8 cellular contexts compared by ENCODE assay signal in genomic region chr20:2102585-2103453, GRCh38. TPM values are rescaled to one million over a fixed set of nuclear protein-coding genes. Genes with fewer than 3 reads are reported as not detected.
DNase-seq lines count a peak whose midpoint lies in the region; ATAC-seq lines count a peak whose summit lies in the region.

No MANE protein-coding gene starts in this region.

- ATAC-seq in GM19351 (IDR thresholded peaks at IDR 0.05; ENCODE audit: unreplicated experiment) (peak; percentile 48), HG03469 (IDR thresholded peaks at IDR 0.05; ENCODE audit: unreplicated experiment) (peak; percentile 33)
- peak; percentile 66 for ATAC-seq in effector memory CD8-positive, alpha-beta T cell (replicated peaks)

- peak overlapping the region; percentile 88 to 90 for H3K4me3 Mint-ChIP-seq in effector memory CD8-positive, alpha-beta T cell

- no peaks in the 10 kb centered on the region for H3K27me3 Mint-ChIP-seq in effector memory CD8-positive, alpha-beta T cell

- DNase-seq in CD1c-positive myeloid dendritic cell (ENCODE audit: extremely low spot score), result peak; percentile 91
- DNase-seq in NCI-H774 (lab: John Stamatoyannopoulos, UW), result peak; percentile 84
- peak; percentile 68 to 70 for DNase-seq in activated CD8-positive, alpha-beta memory T cell treated with anti-CD3 and anti-CD28 coated beads for 4 hours (ENCODE audit: low read depth in 2 of 2)
- peak; percentile 81 to 87 (median 82) for DNase-seq in effector memory CD8-positive, alpha-beta T cell
- DNase-seq in mesenteric fat pad (ENCODE audit: low spot score), result peak; percentile 93
- DNase-seq in stimulated activated CD8-positive, alpha-beta memory T cell treated with anti-CD3 and anti-CD28 coated beads, Interleukin-15, amount 100 ng/mL, for 1 hour (ENCODE audit: low read depth), result peak; percentile 68

- H3K36me3 Mint-ChIP-seq in effector memory CD8-positive, alpha-beta T cell (ENCODE audit: insufficient read depth), result peaks cover 27% of the 10 kb centered on the region

- peak overlapping the region; percentile 99 to 100 for H3K27ac Mint-ChIP-seq in effector memory CD8-positive, alpha-beta T cell

- peaks cover 44 to 45% of the 10 kb centered on the region in 2 donors for H3K4me1 Mint-ChIP-seq in effector memory CD8-positive, alpha-beta T cell (ENCODE audit: low read depth in 2 of 2)

- H3K9me3 Mint-ChIP-seq in effector memory CD8-positive, alpha-beta T cell, result no peaks in the 10 kb centered on the region

RNA-seq across cellular contexts. Expression of gene STK35, which starts 1.2 kb away (rescaled TPM):
- total RNA-seq in mesenteric fat pad, result 22.0 TPM

Comparison
In these comparisons a context has a peak if more than half of its experiments do, and no peak if none do; other contexts are left out.
1. Peak in every context shown above with its lines: DNase-seq and ATAC-seq.